ENCODE assay signal across 7 cellular contexts in the genomic region with DNA sequence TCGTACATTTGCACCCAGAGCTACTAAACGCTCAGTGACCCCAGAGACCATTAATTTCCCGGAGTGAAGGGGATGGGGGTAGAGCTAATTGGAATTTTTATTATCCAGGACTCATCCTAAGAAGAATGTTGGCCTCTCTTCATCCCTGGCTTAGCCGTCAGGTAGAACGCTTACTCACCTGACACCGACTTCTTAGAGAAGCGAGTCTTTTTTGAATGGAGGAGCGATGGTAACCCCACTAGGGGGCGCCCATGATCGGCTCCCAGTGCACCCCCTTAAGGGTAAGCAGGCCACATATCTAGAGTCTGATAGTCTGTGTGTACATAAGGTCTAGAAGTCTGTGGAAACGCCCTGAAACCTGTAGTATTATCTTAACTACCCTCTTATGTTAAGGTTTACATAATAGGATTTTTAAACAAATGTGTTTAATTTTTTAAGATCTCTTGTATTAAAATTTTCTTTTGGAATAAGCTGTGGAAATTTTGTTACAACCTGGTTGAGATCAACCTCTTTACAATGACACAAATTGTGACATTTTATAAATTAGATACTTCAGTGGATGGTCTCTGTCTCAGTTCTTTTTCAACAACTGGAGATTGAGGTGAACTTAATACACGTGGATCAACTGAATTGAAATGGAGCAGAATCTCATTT.
A peak's percentile ranks its signal among the peaks of the same experiment; 100 is the strongest.
DNase-seq lines count a peak whose midpoint lies in the region; ATAC-seq and TF ChIP-seq lines count a peak whose summit lies in the region.

No MANE protein-coding gene starts in this region.

- no peaks in the 10 kb centered on the region for H3K27me3 ChIP-seq in endodermal cell (ENCODE audit: control insufficient read depth, insufficient read depth, low read length, poor library complexity, severe bottlenecking)

- H3K4me3 ChIP-seq in endodermal cell (ENCODE audit: low read length), result no peak overlapping the region

- no peak overlapping the region for H3K4me3 Mint-ChIP-seq in endodermal cell

- no peaks in the 10 kb centered on the region for H3K9me3 ChIP-seq in endodermal cell (ENCODE audit: control insufficient read depth, low read length)

- peak; percentile 24 for DNase-seq in NCI-H524 treated with DMSO at 0.1 percent for 48 hours (lab: John Stamatoyannopoulos, UW)
- peak; percentile 57 to 65 for DNase-seq in activated CD4-positive, alpha-beta T cell treated with anti-CD3 and anti-CD28 coated beads, Interleukin-2, amount 50 U/mL, for 24 hours (ENCODE audit: low read depth in 1 of 2, low spot score in 1 of 2)
- DNase-seq in endodermal cell, result peak; percentile 91
- peak; percentile 21 for DNase-seq in myocyte (ENCODE audit: low read depth)
- DNase-seq in stimulated activated naive CD8-positive, alpha-beta T cell treated with anti-CD3 and anti-CD28 coated beads, Interleukin-15, Interleukin-2, amounts not matched to agents 100 U/mL and 50 U/mL, for 24 hours, result peak; percentile 81
- DNase-seq in NCI-H2081 treated with DMSO at 0.1 percent for 48 hours (lab: John Stamatoyannopoulos, UW), result no peak

- H3K27me3 Mint-ChIP-seq in endodermal cell (ENCODE audit: insufficient read depth), result no peaks in the 10 kb centered on the region

- 45 to 50% methylated on average over 9 to 12 of the region's 12 CpGs for WGBS in endodermal cell (ENCODE audit: insufficient coverage in 1 of 2, insufficient read length in 1 of 2), 2 experiments

- H3K27ac Mint-ChIP-seq in endodermal cell, result no peak overlapping the region

- H3K9me3 Mint-ChIP-seq in endodermal cell, result no peaks in the 10 kb centered on the region

- H3K36me3 Mint-ChIP-seq in endodermal cell (ENCODE audit: low read depth), result no peaks in the 10 kb centered on the region

- H3K9ac ChIP-seq in endodermal cell (ENCODE audit: extremely low read depth, low read length, poor library complexity, severe bottlenecking), result no peak overlapping the region

- H3K4me1 ChIP-seq in endodermal cell (ENCODE audit: control insufficient read depth, insufficient read depth, low read length), result peaks cover 5% of the 10 kb centered on the region

- TF ChIP-seq CTCF in GM12872 (IDR thresholded peaks at IDR 0.05; ENCODE audit: insufficient read depth, low read depth, low read length) (peak; percentile 67), endodermal cell (conservative IDR thresholded peaks at IDR 0.05) (peak; percentile 93)

- peaks cover 8% of the 10 kb centered on the region for H3K4me1 Mint-ChIP-seq in endodermal cell

- no peaks in the 10 kb centered on the region for H3K36me3 ChIP-seq in endodermal cell (ENCODE audit: control insufficient read depth, insufficient read depth, low read length)

- no peak overlapping the region for H3K27ac ChIP-seq in endodermal cell (ENCODE audit: low read depth, low read length)

- ATAC-seq in stimulated activated naive CD8-positive, alpha-beta T cell treated with anti-CD3 and anti-CD28 coated beads, Interleukin-15, Interleukin-2, amounts not matched to agents 100 U/mL and 50 U/mL, for 24 hours, result peak; percentile 50
